In genomic region chr1:245552331-245552730, GRCh38 we compare ENCODE assay signal across 36 cellular contexts.
"Had no signal": no experiment of that assay in that cellular context is flagged by ENCODE, and none has a peak within 500 bp of the region (broad histone marks: within the 10 kb centered on the region; RNA-seq: fewer than 3 reads in every experiment).

No MANE protein-coding gene starts in this region.

- H3K27ac Mint-ChIP-seq: activated B cell treated with CpG ODN at 0.5 μM for 24 hours; activated CD4-positive, alpha-beta memory T cell treated with anti-CD3 and anti-CD28 coated beads for 36 hours; activated CD4-positive, alpha-beta T cell treated with anti-CD3 and anti-CD28 coated beads, Interleukin-2, amount 10 ng/mL, durations not matched to agents 24 days and 14 days; activated CD8-positive, alpha-beta T cell treated with anti-CD3 and anti-CD28 coated beads for 36 hours; activated naive CD4-positive, alpha-beta T cell treated with anti-CD3 and anti-CD28 coated beads for 36 hours; activated naive CD4-positive, alpha-beta T cell treated with anti-CD3 and anti-CD28 coated beads, Interleukin-2, amount 50 U/mL, for 72 hours; activated naive CD8-positive, alpha-beta T cell treated with anti-CD3 and anti-CD28 coated beads for 36 hours; activated T-cell treated with anti-CD3 and anti-CD28 coated beads, Interleukin-2, amount 50 U/mL, for 72 hours; activated T-helper 1 cell treated with anti-CD3 and anti-CD28 coated beads, Interleukin-12 subunit alpha, Interleukin-12 subunit beta, Interleukin-2, Interleukin-4 antibody, amounts not matched to agents 30 ng/mL and 10 ng/mL and 1 ng/mL, durations not matched to agents 14 hours and 24 hours and 36 hours; activated T-helper 17 cell treated with anti-CD3 and anti-CD28 coated beads, Interleukin-2, amount 50 U/mL, for 72 hours; T-helper 1 cell treated with Interleukin-12 subunit alpha and Interleukin-12 subunit beta and Interleukin-4 antibody, amounts not matched to agents 30 μg/mL and 1 μg/mL, for 36 hours; T-helper 2 cell treated with Interferon-gamma antibody and Interleukin-4, amounts not matched to agents 5 μg/mL and 100 μg/mL, for 36 hours had no signal

- H3K27me3 Mint-ChIP-seq: activated CD4-positive, alpha-beta T cell treated with anti-CD3 and anti-CD28 coated beads, Interleukin-2, amount 10 ng/mL, durations not matched to agents 24 days and 14 days had no signal

- H3K27ac ChIP-seq: adrenal gland, body of pancreas, brain microvascular endothelial cell, breast epithelium, VCaP had no signal

- H3K4me3 ChIP-seq: adrenal gland, body of pancreas, breast epithelium had no signal

- H3K9me3 ChIP-seq: adrenal gland, body of pancreas, breast epithelium had no signal

- H3K9me3 Mint-ChIP-seq: activated B cell treated with CpG ODN at 0.5 μM for 24 hours; activated CD4-positive, alpha-beta memory T cell treated with anti-CD3 and anti-CD28 coated beads for 36 hours; activated CD4-positive, alpha-beta T cell treated with anti-CD3 and anti-CD28 coated beads, Interleukin-2, amount 10 ng/mL, durations not matched to agents 24 days and 14 days; activated naive CD4-positive, alpha-beta T cell treated with anti-CD3 and anti-CD28 coated beads, Interleukin-2, amount 50 U/mL, for 72 hours; activated naive CD8-positive, alpha-beta T cell treated with anti-CD3 and anti-CD28 coated beads for 36 hours; activated T-cell treated with anti-CD3 and anti-CD28 coated beads, Interleukin-2, amount 50 U/mL, for 72 hours; activated T-helper 1 cell treated with anti-CD3 and anti-CD28 coated beads, Interleukin-12 subunit alpha, Interleukin-12 subunit beta, Interleukin-2, Interleukin-4 antibody, amounts not matched to agents 30 ng/mL and 10 ng/mL and 1 ng/mL, durations not matched to agents 14 hours and 24 hours and 36 hours; activated T-helper 17 cell treated with anti-CD3 and anti-CD28 coated beads, Interleukin-2, amount 50 U/mL, for 72 hours; T-helper 1 cell treated with Interleukin-12 subunit alpha and Interleukin-12 subunit beta and Interleukin-4 antibody, amounts not matched to agents 30 μg/mL and 1 μg/mL, for 36 hours; T-helper 2 cell treated with Interferon-gamma antibody and Interleukin-4, amounts not matched to agents 5 μg/mL and 100 μg/mL, for 36 hours had no signal

- H3K36me3 Mint-ChIP-seq: activated CD4-positive, alpha-beta memory T cell treated with anti-CD3 and anti-CD28 coated beads for 36 hours; activated naive CD4-positive, alpha-beta T cell treated with anti-CD3 and anti-CD28 coated beads, Interleukin-2, amount 50 U/mL, for 72 hours; activated naive CD8-positive, alpha-beta T cell treated with anti-CD3 and anti-CD28 coated beads for 36 hours had no signal

- H3K4me1 ChIP-seq: adrenal gland, body of pancreas, breast epithelium had no signal

- FAIRE-seq: astrocyte, TTC549 had no signal

- H3K4me3 Mint-ChIP-seq: activated B cell treated with CpG ODN at 0.5 μM for 24 hours; activated CD4-positive, alpha-beta memory T cell treated with anti-CD3 and anti-CD28 coated beads for 36 hours; activated CD4-positive, alpha-beta T cell treated with anti-CD3 and anti-CD28 coated beads, Interleukin-2, amount 10 ng/mL, durations not matched to agents 24 days and 14 days; activated CD8-positive, alpha-beta T cell treated with anti-CD3 and anti-CD28 coated beads for 36 hours; activated naive CD4-positive, alpha-beta T cell treated with anti-CD3 and anti-CD28 coated beads for 36 hours; activated naive CD8-positive, alpha-beta T cell treated with anti-CD3 and anti-CD28 coated beads for 36 hours; activated T-cell treated with anti-CD3 and anti-CD28 coated beads, Interleukin-2, amount 50 U/mL, for 4 hours; activated T-cell treated with anti-CD3 and anti-CD28 coated beads, Interleukin-2, amount 50 U/mL, for 72 hours; activated T-helper 1 cell treated with anti-CD3 and anti-CD28 coated beads, Interleukin-12 subunit alpha, Interleukin-12 subunit beta, Interleukin-2, Interleukin-4 antibody, amounts not matched to agents 30 ng/mL and 10 ng/mL and 1 ng/mL, durations not matched to agents 14 hours and 24 hours and 36 hours; activated T-helper 17 cell treated with anti-CD3 and anti-CD28 coated beads, Interleukin-2, amount 50 U/mL, for 72 hours; T-helper 1 cell treated with Interleukin-12 subunit alpha and Interleukin-12 subunit beta and Interleukin-4 antibody, amounts not matched to agents 30 μg/mL and 1 μg/mL, for 36 hours; T-helper 2 cell treated with Interferon-gamma antibody and Interleukin-4, amounts not matched to agents 5 μg/mL and 100 μg/mL, for 36 hours had no signal

- H3K4me1 Mint-ChIP-seq: activated B cell treated with CpG ODN at 0.5 μM for 24 hours; activated CD4-positive, alpha-beta T cell treated with anti-CD3 and anti-CD28 coated beads, Interleukin-2, amount 10 ng/mL, durations not matched to agents 24 days and 14 days; activated naive CD8-positive, alpha-beta T cell treated with anti-CD3 and anti-CD28 coated beads for 36 hours; activated T-helper 17 cell treated with anti-CD3 and anti-CD28 coated beads, Interleukin-2, amount 50 U/mL, for 72 hours had no signal

- H3K36me3 ChIP-seq: adrenal gland, brain microvascular endothelial cell, breast epithelium had no signal

- H3K27me3 ChIP-seq: body of pancreas, brain microvascular endothelial cell, breast epithelium had no signal

- ATAC-seq: activated CD8-positive, alpha-beta T cell treated with anti-CD3 and anti-CD28 coated beads for 36 hours; activated naive CD4-positive, alpha-beta T cell treated with anti-CD3 and anti-CD28 coated beads, Interleukin-2, amount 50 U/mL, for 72 hours; activated T-cell treated with anti-CD3 and anti-CD28 coated beads, Interleukin-2, amount 50 U/mL, for 4 hours; activated T-cell treated with anti-CD3 and anti-CD28 coated beads, Interleukin-2, amount 50 U/mL, for 72 hours; activated T-helper 17 cell treated with anti-CD3 and anti-CD28 coated beads, Interleukin-2, amount 50 U/mL, for 72 hours; body of pancreas had no signal

- DNase-seq: activated B cell treated with CpG ODN at 0.5 μM for 24 hours; activated CD4-positive, alpha-beta memory T cell treated with anti-CD3 and anti-CD28 coated beads for 36 hours; activated CD4-positive, alpha-beta T cell treated with anti-CD3 and anti-CD28 coated beads for 4 hours; activated CD4-positive, alpha-beta T cell treated with anti-CD3 and anti-CD28 coated beads, Interleukin-2, amount 10 ng/mL, durations not matched to agents 24 days and 14 days; activated CD4-positive, alpha-beta T cell treated with anti-CD3 and anti-CD28 coated beads, Interleukin-2, amount 50 U/mL, for 1 hour; activated CD4-positive, alpha-beta T cell treated with anti-CD3 and anti-CD28 coated beads, Interleukin-2, amount 50 U/mL, for 4 hours; activated CD4-positive, CD25-positive, alpha-beta regulatory T cell treated with anti-CD3 and anti-CD28 coated beads, Interleukin-2, amount 50 U/mL, for 72 hours; activated CD8-positive, alpha-beta memory T cell treated with anti-CD3 and anti-CD28 coated beads, Interleukin-2, amount 50 U/mL, for 4 hours; activated CD8-positive, alpha-beta T cell treated with anti-CD3 and anti-CD28 coated beads for 36 hours; activated effector memory CD4-positive, alpha-beta T cell treated with anti-CD3 and anti-CD28 coated beads, Interleukin-2, amount 50 U/mL, for 16 hours; activated gamma-delta T cell treated with Interleukin-2 at 50 U/mL for 16 hours; activated naive CD4-positive, alpha-beta T cell; activated naive CD4-positive, alpha-beta T cell treated with anti-CD3 and anti-CD28 coated beads for 36 hours; activated naive CD4-positive, alpha-beta T cell treated with anti-CD3 and anti-CD28 coated beads, Interleukin-2, amount 50 U/mL, for 16 hours; activated naive CD8-positive, alpha-beta T cell treated with anti-CD3 and anti-CD28 coated beads for 36 hours; activated T-cell treated with anti-CD3 and anti-CD28 coated beads for 4 hours; activated T-cell treated with anti-CD3 and anti-CD28 coated beads, Interleukin-2, amount 50 U/mL, for 1 hour; activated T-cell treated with anti-CD3 and anti-CD28 coated beads, Interleukin-2, amount 50 U/mL, for 4 hours; activated T-cell treated with anti-CD3 and anti-CD28 coated beads, Interleukin-2, amount 50 U/mL, for 72 hours; adrenal gland; amniotic stem cell; aorta; body of pancreas; brain microvascular endothelial cell; central memory CD4-positive, alpha-beta T cell; T-helper 2 cell; T-helper 9 cell had no signal
